ENCODE assay signal across 10 cellular contexts in the genomic region with DNA sequence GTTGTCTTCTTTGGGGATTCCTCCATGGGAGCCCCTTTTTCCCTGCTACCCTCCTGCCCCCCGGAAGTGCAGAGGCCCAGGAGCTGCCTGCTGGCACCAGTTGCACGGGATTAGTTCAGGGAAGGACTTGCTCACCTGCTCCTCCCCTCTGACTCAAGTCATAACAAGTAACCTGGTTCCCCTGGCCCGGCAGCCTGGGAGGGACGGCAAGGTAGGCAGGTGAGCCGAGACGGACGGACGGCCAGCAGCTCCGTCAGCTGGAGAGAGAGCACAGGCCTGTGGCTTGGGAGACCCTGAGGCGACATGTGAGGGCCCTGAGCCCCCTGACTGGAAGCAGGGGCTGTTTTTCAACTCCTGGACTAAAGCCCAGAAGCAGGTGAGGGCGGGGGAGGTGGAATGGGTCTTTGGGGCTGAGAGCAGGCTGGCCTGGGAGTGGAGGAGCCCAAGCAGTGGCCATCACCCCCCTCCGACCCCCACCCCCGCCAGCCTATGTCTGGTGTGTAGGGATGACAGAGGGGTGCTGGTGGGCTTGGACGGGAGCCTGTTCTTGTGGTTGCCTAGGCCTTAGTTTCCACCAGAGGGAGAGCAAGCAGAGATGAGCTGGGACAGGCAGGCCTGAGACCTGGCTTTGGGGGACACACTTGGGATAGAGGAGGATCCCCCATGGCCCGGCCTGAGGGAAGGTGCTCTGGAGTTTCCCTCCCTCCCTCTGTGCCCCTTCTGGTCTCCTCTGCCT. TPM values are rescaled to one million over a fixed set of nuclear protein-coding genes. Genes with fewer than 3 reads are reported as not detected.
DNase-seq lines count a peak whose midpoint lies in the region; ATAC-seq and TF ChIP-seq lines count a peak whose summit lies in the region.
"Had no signal": no experiment of that assay in that cellular context is flagged by ENCODE, and none has a peak within 500 bp of the region (broad histone marks: within the 10 kb centered on the region; RNA-seq: fewer than 3 reads in every experiment).

A gene with protein sequence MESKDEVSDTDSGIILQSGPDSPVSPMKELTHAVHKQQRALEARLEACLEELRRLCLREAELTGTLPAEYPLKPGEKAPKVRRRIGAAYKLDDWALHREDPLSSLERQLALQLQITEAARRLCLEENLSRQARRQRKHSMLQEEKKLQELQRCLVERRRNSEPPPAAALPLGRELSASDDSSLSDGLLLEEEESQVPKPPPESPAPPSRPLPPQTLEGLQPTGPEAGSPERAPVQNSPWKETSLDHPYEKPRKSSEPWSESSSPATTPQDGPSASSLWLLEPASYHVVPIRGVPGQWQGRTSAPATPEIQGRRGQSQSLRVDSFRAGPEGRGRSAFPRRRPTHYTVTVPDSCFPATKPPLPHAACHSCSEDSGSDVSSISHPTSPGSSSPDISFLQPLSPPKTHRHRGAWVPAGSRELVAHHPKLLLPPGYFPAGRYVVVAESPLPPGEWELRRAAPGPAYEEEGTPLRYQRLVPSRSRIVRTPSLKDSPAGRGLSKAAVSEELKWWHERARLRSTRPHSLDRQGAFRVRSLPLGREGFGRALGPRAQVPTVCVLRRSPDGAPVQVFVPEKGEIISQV (plus strand): TSS at position 189 of the 736 bp plus-strand sequence. CDS start 3,501 bp downstream, outside the sequence.

- H3K9ac ChIP-seq in HUES48 (ENCODE audit: low read depth, low read length): no peak within 1 kb of the TSS

- H3K4me1 Mint-ChIP-seq in MCF 10A (ENCODE audit: insufficient read depth, unreplicated experiment): peaks cover 73% of the 10 kb centered on the region

- 75 to 84% methylated on average over 15 of the region's 15 CpGs for WGBS in lung, 2 donors

- POLR2A ChIA-PET in MCF 10A (lab: Yijun Ruan, JAX): interaction anchor here (0.6 to 5.7 kb wide), 33 partner anchors 11 to 574 kb away, joined by 3 to 68 read pairs (median 4); a partner anchor contains a TSS
- POLR2A ChIA-PET in GM10248 (lab: Yijun Ruan, JAX): no interaction called here

- peak within 1 kb of the TSS; percentile 89 for H3K27ac Mint-ChIP-seq in MCF 10A (ENCODE audit: low read depth, unreplicated experiment)

- H3K4me1 ChIP-seq in HUES48 (ENCODE audit: control insufficient read depth, insufficient read depth, low read length) (peaks cover 44% of the 10 kb centered on the region), lung (ENCODE audit: control insufficient read depth in 2 of 2, insufficient read depth in 2 of 2, low read length in 2 of 2) (peaks cover 0 to 13% of the 10 kb centered on the region in 2 donors), upper lobe of right lung (peaks cover 11% of the 10 kb centered on the region)

- peak within 1 kb of the TSS; percentile 92 for H3K4me3 Mint-ChIP-seq in MCF 10A (ENCODE audit: unreplicated experiment)

- H3K27me3 ChIP-seq in HUES48 (ENCODE audit: control insufficient read depth, insufficient read depth, low read length) (no peaks in the 10 kb centered on the region), lung (ENCODE audit: control insufficient read depth, insufficient read depth) (no peaks in the 10 kb centered on the region), upper lobe of right lung (peaks cover 18% of the 10 kb centered on the region)
- H3K27me3 ChIP-seq: brain microvascular endothelial cell had no signal

- intact Hi-C loops in MCF 10A (cut with micrococcal nuclease): loop anchor here (10.0 kb wide), 1 partner anchor 220 kb away; a partner anchor contains a TSS
- intact Hi-C loops in upper lobe of right lung (cut with DNase I): no loop called here

- no peaks in the 10 kb centered on the region for H3K9me3 ChIP-seq in HUES48 (ENCODE audit: control insufficient read depth, insufficient read depth, low read length)
- no peaks in the 10 kb centered on the region for H3K9me3 ChIP-seq in lung (ENCODE audit: control insufficient read depth in 2 of 2, insufficient read depth in 1 of 2, low read length in 1 of 2)
- no peaks in the 10 kb centered on the region for H3K9me3 ChIP-seq in upper lobe of right lung

- H3K36me3 Mint-ChIP-seq in MCF 10A (ENCODE audit: insufficient read depth, unreplicated experiment): peaks cover 31% of the 10 kb centered on the region

- H3K27me3 Mint-ChIP-seq in MCF 10A (ENCODE audit: insufficient read depth, unreplicated experiment): no peaks in the 10 kb centered on the region

- peak; percentile 97 for DNase-seq in MCF 10A (ENCODE audit: unreplicated experiment)
- DNase-seq in lung (ENCODE audit: low spot score): peak; percentile 59
- DNase-seq in upper lobe of right lung: peak; percentile 82
- no peak for DNase-seq in GM10248 (ENCODE audit: extremely low spot score)
- DNase-seq in DMS114 treated with DMSO at 0.1 percent for 48 hours (lab: John Stamatoyannopoulos, UW; ENCODE audit: unreplicated experiment): no peak
- DNase-seq: brain microvascular endothelial cell, EL had no signal

- no peak for ATAC-seq in lung (ENCODE audit: insufficient read depth, low FRiP score)
- ATAC-seq in upper lobe of right lung: peak; percentile 71
- no peak for ATAC-seq in HG03045 (IDR thresholded peaks at IDR 0.05; ENCODE audit: unreplicated experiment)

- H3K4me3 ChIP-seq in HUES48 (ENCODE audit: low read depth, low read length) (peak within 1 kb of the TSS; percentile 93), lung (no peak within 1 kb of the TSS), upper lobe of right lung (peak within 1 kb of the TSS; percentile 41)

- BruUV-seq in MCF 10A (replicated peaks; lab: Mats Ljungman, UMichigan): TSS peak; percentile 70

- no peaks in the 10 kb centered on the region for H3K9me3 Mint-ChIP-seq in MCF 10A (ENCODE audit: unreplicated experiment)

- CTCF ChIA-PET in MCF 10A (lab: Yijun Ruan, JAX) (interaction anchor here (0.6 to 3.9 kb wide), 27 partner anchors 9 to 273 kb away, joined by 3 to 26 read pairs (median 4); no protein-coding TSS in a partner anchor), GM10248 (lab: Yijun Ruan, JAX) (interaction anchor here (1.1 to 5.2 kb wide), 5 partner anchors 9 to 148 kb away, joined by 3 to 20 read pairs (median 3); no protein-coding TSS in a partner anchor)

- H3K27ac ChIP-seq in HUES48 (ENCODE audit: low read depth, low read length) (peak within 1 kb of the TSS; percentile 99), lung (ENCODE audit: low read depth in 1 of 2, low read length in 1 of 2) (peak within 1 kb of the TSS in 1 of 2 donors; percentile 62), upper lobe of right lung (peak within 1 kb of the TSS; percentile 60)
- H3K27ac ChIP-seq: brain microvascular endothelial cell had no signal

- TF ChIP-seq CTCF in MCF 10A (IDR thresholded peaks at IDR 0.05; ENCODE audit: unreplicated experiment) (peak; percentile 44), lung (IDR thresholded peaks at IDR 0.05; ENCODE audit: control extremely low read depth, extremely low read depth) (no peak), upper lobe of right lung (IDR thresholded peaks at IDR 0.05) (no peak), GM10248 (IDR thresholded peaks at IDR 0.05; ENCODE audit: control extremely low read depth, extremely low read depth, low read depth, missing control alignments) (no peak)

- H3K36me3 ChIP-seq in HUES48 (ENCODE audit: control insufficient read depth, insufficient read depth, low read length): peaks cover 24% of the 10 kb centered on the region
- no peaks in the 10 kb centered on the region for H3K36me3 ChIP-seq in lung (ENCODE audit: control insufficient read depth in 2 of 2, insufficient read depth in 2 of 2, low read length in 2 of 2)
- no peaks in the 10 kb centered on the region for H3K36me3 ChIP-seq in upper lobe of right lung
- H3K36me3 ChIP-seq: brain microvascular endothelial cell had no signal

RNA-seq across cellular contexts. Expression of the gene that starts here (rescaled TPM):
- total RNA-seq in MCF 10A (2022) (25.1 and 30.5 TPM in 2 replicates), lung (10 to 100 TPM; 11.3 to 17.1 TPM), upper lobe of right lung (9.0 TPM)
- 1 to 10 TPM; 5.8 to 7.4 TPM for polyA plus RNA-seq in lung
- total RNA-seq: T-helper 1 cell treated with Interleukin-12 subunit alpha and Interleukin-12 subunit beta and Interleukin-4 antibody, amounts not matched to agents 30 ng/mL and 1 ng/mL, for 36 hours had no signal

Comparison
In these comparisons a context has a peak if more than half of its experiments do, and no peak if none do; other contexts are left out.
1. DNase-seq: peak in MCF 10A (single experiment), lung (single experiment) and upper lobe of right lung (single experiment); none in GM10248 (single experiment) and DMS114 treated with DMSO at 0.1 percent for 48 hours (single experiment).